Comparison of ENCODE assay signal across 8 cellular contexts in genomic region chr19:1249298-1249989, GRCh38. TPM values are rescaled to one million over a fixed set of nuclear protein-coding genes. Genes with fewer than 3 reads are reported as not detected.
A peak's percentile ranks its signal among the peaks of the same experiment; 100 is the strongest.
DNase-seq lines count a peak whose midpoint lies in the region; ATAC-seq and TF ChIP-seq lines count a peak whose summit lies in the region.

No MANE protein-coding gene starts in this region.

- no peaks in the 10 kb centered on the region for H3K9me3 Mint-ChIP-seq in Calu3 (ENCODE audit: low read depth, unreplicated experiment)
- no peaks in the 10 kb centered on the region for H3K9me3 Mint-ChIP-seq in activated T-cell treated with anti-CD3 and anti-CD28 coated beads, Interleukin-2, amount 50 U/mL, for 24 hours

- H3K27ac Mint-ChIP-seq in Calu3 (ENCODE audit: unreplicated experiment): no peak overlapping the region
- H3K27ac Mint-ChIP-seq in activated T-cell treated with anti-CD3 and anti-CD28 coated beads, Interleukin-2, amount 50 U/mL, for 24 hours: peak overlapping the region; percentile 86

- H3K4me3 ChIP-seq in esophagus (ENCODE audit: low read depth in 1 of 2, low read length in 2 of 2) (peak overlapping the region; percentile 82 to 86), muscle layer of colon (ENCODE audit: low read depth in 1 of 2, low read length in 2 of 2) (peak overlapping the region; percentile 53 to 64)

- H3K4me1 ChIP-seq in esophagus (ENCODE audit: control insufficient read depth in 2 of 2, insufficient read depth in 2 of 2, low read length in 1 of 2): peaks cover 11 to 29% of the 10 kb centered on the region in 2 donors
- peaks cover 40% of the 10 kb centered on the region for H3K4me1 ChIP-seq in muscle layer of colon (ENCODE audit: insufficient read depth, low read length)

- in situ Hi-C loops in KBM-7 (cut with MboI; ENCODE audit: low pct_unique_long_range_greater_than_20kb, low sequenced_read_pairs): no loop called here

- intact Hi-C loops in Calu3 (cut with micrococcal nuclease; ENCODE audit: unreplicated experiment): no loop called here

- peaks cover 5% of the 10 kb centered on the region for H3K4me1 Mint-ChIP-seq in Calu3 (ENCODE audit: low read depth, unreplicated experiment)
- peaks cover 20% of the 10 kb centered on the region for H3K4me1 Mint-ChIP-seq in activated T-cell treated with anti-CD3 and anti-CD28 coated beads, Interleukin-2, amount 50 U/mL, for 24 hours (ENCODE audit: low read depth)

- H3K9ac ChIP-seq in muscle layer of colon (ENCODE audit: low read length): no peak overlapping the region

- CTCF ChIA-PET in Calu3 (lab: Charles Lee): interaction anchor here (0.6 kb wide), 1 partner anchor 20 kb away, joined by 4 read pairs; no protein-coding TSS in a partner anchor

- DNase-seq in Calu3 (peak; percentile 88), KBM-7 (peak; percentile 93), OCI-M2 (lab: John Stamatoyannopoulos, UW; ENCODE audit: unreplicated experiment) (peak; percentile 19)
- DNase-seq in activated T-cell treated with anti-CD3 and anti-CD28 coated beads, Interleukin-2, amount 50 U/mL, for 24 hours: peak; percentile 95
- DNase-seq in stimulated activated CD8-positive, alpha-beta memory T cell treated with anti-CD3 and anti-CD28 coated beads, Interleukin-7, amount 100 ng/mL, for 1 hour (ENCODE audit: low read depth in 2 of 2): peak; percentile 85 to 90

- H3K27ac ChIP-seq in esophagus (ENCODE audit: low read depth in 2 of 2, low read length in 1 of 2) (peak overlapping the region; percentile 99), muscle layer of colon (ENCODE audit: low read depth, low read length) (peak overlapping the region; percentile 88)

- peak overlapping the region; percentile 70 for H3K4me3 Mint-ChIP-seq in Calu3 (ENCODE audit: low read depth, unreplicated experiment)
- H3K4me3 Mint-ChIP-seq in activated T-cell treated with anti-CD3 and anti-CD28 coated beads, Interleukin-2, amount 50 U/mL, for 24 hours: peak overlapping the region; percentile 78

- no peak for TF ChIP-seq CTCF in Calu3 (IDR thresholded peaks at IDR 0.05; ENCODE audit: unreplicated experiment)

- 1% methylated on average over 36 to 102 of the region's 102 CpGs for WGBS in esophagus, 2 donors

- peak; percentile 43 for ATAC-seq in GM21528 (IDR thresholded peaks at IDR 0.05; ENCODE audit: low FRiP score, unreplicated experiment)

- H3K27me3 ChIP-seq in esophagus (ENCODE audit: control insufficient read depth in 1 of 2, insufficient read depth in 2 of 2, low read length in 2 of 2): no peaks in the 10 kb centered on the region
- H3K27me3 ChIP-seq in muscle layer of colon (ENCODE audit: control insufficient read depth in 1 of 2, insufficient read depth in 2 of 2, low read length in 2 of 2): no peaks in the 10 kb centered on the region

- H3K36me3 Mint-ChIP-seq in Calu3 (ENCODE audit: insufficient read depth, unreplicated experiment): peaks cover 57% of the 10 kb centered on the region
- peaks cover 42% of the 10 kb centered on the region for H3K36me3 Mint-ChIP-seq in activated T-cell treated with anti-CD3 and anti-CD28 coated beads, Interleukin-2, amount 50 U/mL, for 24 hours (ENCODE audit: low read depth)

- H3K36me3 ChIP-seq in esophagus (ENCODE audit: control insufficient read depth in 2 of 2, insufficient read depth in 2 of 2, low read length in 1 of 2): peaks cover 4 to 10% of the 10 kb centered on the region in 2 donors
- peaks cover 4% of the 10 kb centered on the region for H3K36me3 ChIP-seq in muscle layer of colon (ENCODE audit: insufficient read depth, low read length)

- no peaks in the 10 kb centered on the region for H3K9me3 ChIP-seq in esophagus (ENCODE audit: control insufficient read depth in 2 of 2, insufficient read depth in 1 of 2, low read depth in 1 of 2, low read length in 1 of 2)
- H3K9me3 ChIP-seq in muscle layer of colon (ENCODE audit: low read length): no peaks in the 10 kb centered on the region

- no TSS peak for BruUV-seq in Calu3 (replicated peaks; lab: Mats Ljungman, UMichigan)

- H3K27me3 Mint-ChIP-seq in Calu3 (ENCODE audit: unreplicated experiment): no peaks in the 10 kb centered on the region
- H3K27me3 Mint-ChIP-seq in activated T-cell treated with anti-CD3 and anti-CD28 coated beads, Interleukin-2, amount 50 U/mL, for 24 hours: no peaks in the 10 kb centered on the region

RNA-seq across cellular contexts. Expression of gene MIDN, which starts 1.1 kb away (rescaled TPM):
- total RNA-seq in Calu3 (2022): 61.8 and 72.4 TPM in 2 replicates
- 10 to 100 TPM; 36.4 to 38.7 TPM for polyA plus RNA-seq in esophagus

RNA-seq across cellular contexts. Expression of gene ATP5F1D, which starts 7.9 kb away (rescaled TPM):
- 86.6 and 91.8 TPM in 2 replicates for total RNA-seq in Calu3 (2022)
- 100 to 1,000 TPM; 234 to 289 TPM for polyA plus RNA-seq in esophagus

RNA-seq across cellular contexts. Expression of gene CBARP, which starts 11.6 kb away (rescaled TPM):
- total RNA-seq in Calu3 (2022): 4.2 and 5.7 TPM in 2 replicates
- 1 to 10 TPM in 1 of 2 donors, under 1 TPM in 1; 0.95 to 1.3 TPM for polyA plus RNA-seq in esophagus

RNA-seq across cellular contexts. Expression of gene CIRBP, which starts 19.7 kb away (rescaled TPM):
- total RNA-seq in Calu3 (2022): 102 and 112 TPM in 2 replicates
- 100 to 1,000 TPM; 231 to 265 TPM for polyA plus RNA-seq in esophagus

RNA-seq across cellular contexts. Expression of gene FAM174C, which starts 25.9 kb away (rescaled TPM):
- 32.9 and 34.4 TPM in 2 replicates for total RNA-seq in Calu3 (2022)
- 10 to 100 TPM; 45.8 to 46.7 TPM for polyA plus RNA-seq in esophagus

Comparison
In these comparisons a context has a peak if more than half of its experiments do, and no peak if none do; other contexts are left out.
1. Peak in every context shown above with its lines: DNase-seq, ATAC-seq, H3K4me3 ChIP-seq and H3K27ac ChIP-seq.
2. DNase-seq: peak in every context shown above with its lines; median percentile 95 in activated T-cell treated with anti-CD3 and anti-CD28 coated beads, Interleukin-2, amount 50 U/mL, for 24 hours; 93 in KBM-7; 88 in Calu3; 88 in stimulated activated CD8-positive, alpha-beta memory T cell treated with anti-CD3 and anti-CD28 coated beads, Interleukin-7, amount 100 ng/mL, for 1 hour; 19 in OCI-M2.